In genomic region chr2:199814845-199815211, GRCh38 we compare ENCODE assay signal across 26 cellular contexts.
"Had no signal": no experiment of that assay in that cellular context is flagged by ENCODE, and none has a peak within 500 bp of the region (broad histone marks: within the 10 kb centered on the region; RNA-seq: fewer than 3 reads in every experiment).

No MANE protein-coding gene starts in this region.

- DNase-seq: dermis blood vessel endothelial cell; effector memory CD4-positive, alpha-beta T cell; foreskin melanocyte; hypothalamus; immature natural killer cell; islet precursor cell; kidney glomerular epithelial cell; left ventricle myocardium superior; lower lobe of right lung; naive thymus-derived CD8-positive, alpha-beta T cell; nephron progenitor cell; nucleus accumbens; ovary; posterior cingulate gyrus; psoas muscle; right cardiac atrium; sigmoid colon; spleen; stimulated activated CD4-positive, alpha-beta T cell treated with anti-CD3 and anti-CD28 coated beads, Interleukin-4, amount 100 ng/mL, for 4 hours; transverse colon; upper lobe of right lung; uterus had no signal

- H3K4me1 ChIP-seq: lower lobe of right lung, spleen, upper lobe of right lung, uterus had no signal

- H3K4me3 ChIP-seq: coronary artery, esophagus muscularis mucosa, lower lobe of right lung, ovary, psoas muscle, sigmoid colon, skin epidermis, spleen, transverse colon, upper lobe of right lung, uterus had no signal

- H3K9me3 ChIP-seq: esophagus muscularis mucosa, lower lobe of right lung, ovary, psoas muscle, sigmoid colon, spleen, transverse colon, upper lobe of right lung, uterus had no signal

- H3K36me3 ChIP-seq: esophagus muscularis mucosa, lower lobe of right lung, ovary, sigmoid colon, spleen, transverse colon, upper lobe of right lung, uterus had no signal

- ATAC-seq: left ventricle myocardium superior; lower lobe of right lung; naive thymus-derived CD8-positive, alpha-beta T cell; psoas muscle; right cardiac atrium; stimulated activated memory B cell treated with anti-CD40 and anti-IgM and Interleukin-4, amounts not matched to agents 10 μg/mL and 1 μg/mL and 100 μg/mL, for 72 hours; upper lobe of right lung had no signal

- H3K27ac ChIP-seq: coronary artery, esophagus muscularis mucosa, lower lobe of right lung, ovary, psoas muscle, sigmoid colon, spleen, transverse colon, upper lobe of right lung, uterus had no signal

- H3K27me3 ChIP-seq: esophagus muscularis mucosa, ovary, sigmoid colon, spleen, transverse colon, upper lobe of right lung, uterus had no signal
